8 cellular contexts compared by ENCODE assay signal in the genomic region with DNA sequence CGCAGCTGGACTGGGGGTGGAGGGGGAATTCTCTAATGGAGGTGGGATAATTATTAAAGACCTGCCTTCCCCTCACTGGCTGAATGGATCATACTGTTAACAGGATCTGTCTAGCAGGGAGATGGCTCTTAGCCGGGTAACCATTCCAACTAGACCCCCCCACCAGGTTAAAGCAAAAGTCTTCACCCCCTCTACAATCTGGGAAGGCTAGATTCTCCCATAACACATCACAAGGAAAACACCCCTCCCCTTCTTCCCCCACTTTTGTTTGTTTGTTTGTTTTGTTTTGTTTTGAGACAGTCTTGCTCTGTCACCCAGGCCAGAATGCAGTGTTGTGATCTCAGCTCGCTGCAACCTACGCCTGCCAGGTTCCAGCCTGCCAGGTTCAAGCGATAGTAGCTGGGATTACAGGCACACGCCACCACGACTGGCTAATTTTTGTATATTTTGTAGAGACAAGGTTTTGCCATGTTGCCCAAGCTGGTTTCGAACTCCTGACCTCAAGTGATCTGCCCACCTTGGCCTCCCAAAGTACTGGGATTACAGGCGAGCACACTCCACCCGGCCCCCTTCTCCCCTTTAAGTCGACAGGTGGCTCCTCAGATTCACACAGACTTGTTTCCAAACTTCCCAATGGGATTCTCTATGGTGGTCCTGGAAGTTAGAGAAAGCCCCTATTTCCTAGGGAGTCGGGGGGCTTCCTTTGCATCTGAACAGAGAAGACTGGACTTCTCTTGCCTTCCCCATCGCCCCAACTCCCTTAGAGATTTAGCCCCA. TPM values are rescaled to one million over a fixed set of nuclear protein-coding genes. Genes with fewer than 3 reads are reported as not detected.
DNase-seq lines count a peak whose midpoint lies in the region; ATAC-seq, FAIRE-seq and TF ChIP-seq lines count a peak whose summit lies in the region.

No MANE protein-coding gene starts in this region.

- H3K36me3 ChIP-seq in DOHH2 (ENCODE audit: control insufficient read depth, low read length) (peaks cover 30% of the 10 kb centered on the region), Peyer's patch (peaks cover 0 to 13% (median 0%) of the 10 kb centered on the region in 3 donors), esophagus (ENCODE audit: control insufficient read depth in 2 of 2, insufficient read depth in 2 of 2, low read length in 1 of 2) (peaks cover 2 to 6% of the 10 kb centered on the region in 2 donors), pancreas (peaks cover 3 to 13% (median 11%) of the 10 kb centered on the region in 3 donors)

- H3K4me3 ChIP-seq in DOHH2 (ENCODE audit: low read length) (peak overlapping the region; percentile 94), Peyer's patch (peak overlapping the region; percentile 75 to 93 (median 79)), esophagus (ENCODE audit: low read depth in 1 of 2, low read length in 2 of 2) (peak overlapping the region; percentile 76 to 83), pancreas (peak overlapping the region; percentile 39 to 86 (median 62))

- DNase-seq in Peyer's patch (no peak), pancreas (no peak), cerebellar nuclear complex (lab: John Stamatoyannopoulos, UW) (no peak), DMS53 (lab: John Stamatoyannopoulos, UW) (no peak)
- no peak for DNase-seq in activated CD4-positive, alpha-beta T cell treated with anti-CD3 and anti-CD28 coated beads, Interleukin-2, amount 50 U/mL, for 4 hours

- ATAC-seq in pancreas (no peak), GM19351 (IDR thresholded peaks at IDR 0.05; ENCODE audit: unreplicated experiment) (no peak)

- H3K4me2 ChIP-seq in DOHH2 (ENCODE audit: low read length) = peak overlapping the region; percentile 93

- FAIRE-seq in pancreas (lab: Jason Lieb, UNC) = no peak

- H3K9me3 ChIP-seq in DOHH2 (ENCODE audit: control insufficient read depth, insufficient read depth, low read length) = no peaks in the 10 kb centered on the region
- no peaks in the 10 kb centered on the region for H3K9me3 ChIP-seq in Peyer's patch
- H3K9me3 ChIP-seq in esophagus (ENCODE audit: control insufficient read depth in 2 of 2, insufficient read depth in 1 of 2, low read depth in 1 of 2, low read length in 1 of 2) = no peaks in the 10 kb centered on the region
- H3K9me3 ChIP-seq in pancreas = no peaks in the 10 kb centered on the region

- no peak for TF ChIP-seq POLR2A in Peyer's patch (IDR thresholded peaks at IDR 0.05)

- no peak for TF ChIP-seq CTCF in DOHH2 (IDR thresholded peaks at IDR 0.05; ENCODE audit: low read depth, low read length, poor library complexity, severe bottlenecking)
- no peak for TF ChIP-seq CTCF in Peyer's patch (IDR thresholded peaks at IDR 0.05)
- no peak for TF ChIP-seq CTCF in pancreas (IDR thresholded peaks at IDR 0.05)

- H3K27me3 ChIP-seq in DOHH2 (ENCODE audit: control insufficient read depth, low read length) (no peaks in the 10 kb centered on the region), Peyer's patch (no peaks in the 10 kb centered on the region), esophagus (ENCODE audit: control insufficient read depth in 1 of 2, insufficient read depth in 2 of 2, low read length in 2 of 2) (no peaks in the 10 kb centered on the region), pancreas (no peaks in the 10 kb centered on the region)

- H4K20me1 ChIP-seq in DOHH2 (ENCODE audit: control insufficient read depth, insufficient read depth, low read depth, low read length) = peaks cover 3% of the 10 kb centered on the region; the same call in 1 of the 2 replicates

- peaks cover 70% of the 10 kb centered on the region for H3K4me1 ChIP-seq in DOHH2 (ENCODE audit: control insufficient read depth, low read length)
- H3K4me1 ChIP-seq in Peyer's patch = peaks cover 7 to 54% (median 33%) of the 10 kb centered on the region in 4 donors
- peaks cover 2 to 17% of the 10 kb centered on the region in 2 donors for H3K4me1 ChIP-seq in esophagus (ENCODE audit: control insufficient read depth in 2 of 2, insufficient read depth in 2 of 2, low read length in 1 of 2)
- H3K4me1 ChIP-seq in pancreas = peaks cover 5 to 28% (median 15%) of the 10 kb centered on the region in 3 donors

- H3F3A ChIP-seq in DOHH2 (ENCODE audit: control insufficient read depth, insufficient read depth) = peaks cover 42% of the 10 kb centered on the region

- WGBS in esophagus, 2 donors = 36 to 38% methylated on average over 13 of the region's 13 CpGs
- WGBS in pancreas, 2 donors = 19 to 21% methylated on average over 13 of the region's 13 CpGs

- H3K79me2 ChIP-seq in DOHH2 (ENCODE audit: control insufficient read depth, low read length) = peaks cover 67% of the 10 kb centered on the region

- H3K9me2 ChIP-seq in DOHH2 (replicated peaks; ENCODE audit: control insufficient read depth, low read length) = no peaks in the 10 kb centered on the region

- peak overlapping the region; percentile 72 for H3K27ac ChIP-seq in DOHH2 (ENCODE audit: low read depth, low read length)
- H3K27ac ChIP-seq in Peyer's patch = peak overlapping the region; percentile 92 to 99 (median 96)
- H3K27ac ChIP-seq in esophagus (ENCODE audit: low read depth in 2 of 2, low read length in 1 of 2) = peak overlapping the region; percentile 97 to 100
- peak overlapping the region; percentile 70 to 97 (median 90) for H3K27ac ChIP-seq in pancreas

- intact Hi-C loops in pancreas (cut with DNase I) = no loop called here

RNA-seq across cellular contexts. Expression of a gene that starts 3.5 kb away (rescaled TPM):
- total RNA-seq in Peyer's patch = 100 to 1,000 TPM in 3 of 4 donors, 10 to 100 TPM in 1; 98.2 to 259 (median 141) TPM
- polyA plus RNA-seq in esophagus = 10 to 100 TPM; 16.4 to 47.5 TPM
- total RNA-seq in pancreas = 10 to 100 TPM; 29.7 to 59.9 (median 39.1) TPM
- 10 to 100 TPM; 26.7 to 58.0 TPM for polyA plus RNA-seq in pancreas

RNA-seq across cellular contexts. Expression of a gene that starts 12.1 kb away (rescaled TPM):
- total RNA-seq in Peyer's patch (100 to 1,000 TPM; 333 to 768 (median 688) TPM), pancreas (100 to 1,000 TPM; 152 to 237 (median 211) TPM)
- polyA plus RNA-seq in esophagus (100 to 1,000 TPM; 222 to 636 TPM), pancreas (100 to 1,000 TPM; 126 to 299 TPM)

RNA-seq across cellular contexts. Expression of a gene that starts 54.4 kb away (rescaled TPM):
- total RNA-seq in Peyer's patch (10 to 100 TPM; 50.6 to 95.7 (median 67.3) TPM), pancreas (10 to 100 TPM; 48.8 to 98.1 (median 69.3) TPM)
- polyA plus RNA-seq in esophagus (100 to 1,000 TPM in 1 of 2 donors, 10 to 100 TPM in 1; 65.7 to 123 TPM), pancreas (10 to 100 TPM; 33.4 to 86.4 TPM)
